9 cellular contexts compared by ENCODE assay signal in genomic region chr15:73993211-73993994, GRCh38.
DNase-seq lines count a peak whose midpoint lies in the region; ATAC-seq and TF ChIP-seq lines count a peak whose summit lies in the region.
"Had no signal": no experiment of that assay in that cellular context is flagged by ENCODE, and none has a peak within 500 bp of the region (broad histone marks: within the 10 kb centered on the region; RNA-seq: fewer than 3 reads in every experiment).

No MANE protein-coding gene starts in this region.

- peak overlapping the region; percentile 69 for H3K4me3 ChIP-seq in AG04449 (ENCODE audit: low read depth, low read length)

- POLR2A ChIA-PET in AG04449 (lab: Yijun Ruan, JAX) = interaction anchor here (1.2 to 1.4 kb wide), 3 partner anchors 8 to 39 kb away, joined by 3 to 6 read pairs (median 5); no protein-coding TSS in a partner anchor

- peak overlapping the region; percentile 96 for H3K27ac Mint-ChIP-seq in central memory CD8-positive, alpha-beta T cell (ENCODE audit: low read depth)
- peak overlapping the region in 2 of 3 experiments; percentile 94 to 96 for H3K27ac Mint-ChIP-seq in nephron

- no peak for ATAC-seq in central memory CD8-positive, alpha-beta T cell (replicated peaks; ENCODE audit: extremely low read depth, poor library complexity, severe bottlenecking)

- H3K27me3 Mint-ChIP-seq in central memory CD8-positive, alpha-beta T cell = no peaks in the 10 kb centered on the region
- no peaks in the 10 kb centered on the region for H3K27me3 Mint-ChIP-seq in nephron (ENCODE audit: low read depth)

- DNase-seq in AG04449 (ENCODE audit: low read depth, low spot score) (no peak), SIG-M5 (lab: John Stamatoyannopoulos, UW) (no peak), COR-L47 (lab: John Stamatoyannopoulos, UW) (no peak), SIG-M5 treated with dmso at 0.1 percent for 504 hours (lab: John Stamatoyannopoulos, UW; ENCODE audit: unreplicated experiment) (no peak)
- DNase-seq in central memory CD8-positive, alpha-beta T cell (ENCODE audit: low spot score in 2 of 2) = no peak
- DNase-seq in NK-92 treated with Interleukin-12 subunit alpha and Interleukin-12 subunit beta, amount 100 ng/mL, for 24 hours (lab: John Stamatoyannopoulos, UW) = no peak
- DNase-seq: NCI-H187 had no signal

- peaks cover 7% of the 10 kb centered on the region for H3K36me3 Mint-ChIP-seq in central memory CD8-positive, alpha-beta T cell (ENCODE audit: insufficient read depth)
- H3K36me3 Mint-ChIP-seq in nephron (ENCODE audit: low read depth) = no peaks in the 10 kb centered on the region

- H3K4me1 Mint-ChIP-seq in central memory CD8-positive, alpha-beta T cell = peaks cover 55% of the 10 kb centered on the region
- peaks cover 43% of the 10 kb centered on the region for H3K4me1 Mint-ChIP-seq in nephron

- no peak for TF ChIP-seq CTCF in AG04449 (IDR thresholded peaks at IDR 0.05; ENCODE audit: insufficient read depth, low read length, missing control alignments)
- TF ChIP-seq CTCF in nephron (IDR thresholded peaks at IDR 0.05; ENCODE audit: unreplicated experiment in 3 of 3) = no peak

- peak overlapping the region; percentile 98 for H3K4me3 Mint-ChIP-seq in central memory CD8-positive, alpha-beta T cell
- H3K4me3 Mint-ChIP-seq in nephron = peak overlapping the region; percentile 91 to 97 (median 92)

- H3K9me3 ChIP-seq in KOPT-K1 (ENCODE audit: insufficient read depth, low read length, poor library complexity, severe bottlenecking) = no peaks in the 10 kb centered on the region

- H3K27ac ChIP-seq in KOPT-K1 (ENCODE audit: low read depth, low read length, poor library complexity, severe bottlenecking) = peak overlapping the region; percentile 91

- H3K9me3 Mint-ChIP-seq in central memory CD8-positive, alpha-beta T cell = no peaks in the 10 kb centered on the region
- no peaks in the 10 kb centered on the region for H3K9me3 Mint-ChIP-seq in nephron

- peaks cover 9% of the 10 kb centered on the region for H3K36me3 ChIP-seq in KOPT-K1 (ENCODE audit: insufficient read depth, low read length)

- CTCF ChIA-PET in AG04449 (lab: Yijun Ruan, JAX) = interaction anchor here (0.8 to 11.3 kb wide), 21 partner anchors 11 to 328 kb away, joined by 3 to 126 read pairs (median 6); no protein-coding TSS in a partner anchor
